Comparison of ENCODE assay signal across 8 cellular contexts in the genomic region with DNA sequence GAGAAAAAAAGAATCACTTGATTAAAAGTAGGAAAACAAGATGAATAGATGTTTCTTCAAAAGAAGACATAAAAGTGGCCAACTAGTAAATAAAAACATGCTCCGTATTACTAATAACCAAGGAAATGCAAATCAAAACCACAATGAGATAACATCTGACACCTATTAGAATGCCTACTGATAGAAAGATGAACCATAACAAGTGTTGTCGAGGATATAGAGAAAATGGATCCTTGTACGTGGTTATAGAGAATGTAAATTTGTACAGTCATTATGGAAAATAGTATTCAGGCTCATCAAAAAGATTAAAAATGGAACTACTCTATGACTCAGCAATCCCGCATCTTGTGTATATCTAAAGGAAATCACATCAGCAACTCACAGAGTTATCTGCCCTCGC.
"Had no signal": no experiment of that assay in that cellular context is flagged by ENCODE, and none has a peak within 500 bp of the region (broad histone marks: within the 10 kb centered on the region; RNA-seq: fewer than 3 reads in every experiment).

No MANE protein-coding gene starts in this region.

- FAIRE-seq: H1, HepG2, K562 had no signal

- H3K36me3 ChIP-seq: HAP-1 had no signal

- H2AFZ ChIP-seq: GM23338 had no signal

- H3K4me2 ChIP-seq: GM23338 had no signal

- H3K4me3 ChIP-seq: GM23338, HAP-1, K562 had no signal

- H3K27ac ChIP-seq: HL-60 had no signal

- DNase-seq: H7, KG1 had no signal

- H3K9me3 ChIP-seq: HAP-1 had no signal

- H3K4me1 ChIP-seq: HAP-1 had no signal
